ENCODE assay signal across 21 cellular contexts in the genomic region with DNA sequence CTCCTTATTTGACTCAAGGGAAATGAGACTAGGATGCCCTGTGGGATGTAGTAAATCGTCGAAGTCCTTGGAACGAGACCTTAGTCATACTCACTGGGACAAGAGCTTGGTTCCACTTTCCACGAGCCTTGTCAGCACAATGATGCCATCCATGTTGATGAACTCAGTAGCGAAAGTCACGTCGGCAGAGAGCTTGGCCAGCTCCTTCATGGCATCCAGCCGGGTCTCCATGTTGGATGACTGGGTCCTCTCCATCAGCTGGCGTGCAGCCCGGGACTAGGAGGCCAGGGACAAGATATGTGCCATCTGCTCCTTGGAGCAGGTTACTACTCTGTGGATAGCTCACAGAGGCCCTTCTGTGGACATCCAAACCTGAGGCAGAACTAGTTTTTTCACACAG.
"Had no signal": no experiment of that assay in that cellular context is flagged by ENCODE, and none has a peak within 500 bp of the region (broad histone marks: within the 10 kb centered on the region; RNA-seq: fewer than 3 reads in every experiment).

No MANE protein-coding gene starts in this region.

- H3K4me1 ChIP-seq: colonic mucosa, prostate gland, right atrium auricular region, tibial artery had no signal

- H3K4me3 ChIP-seq: cardiac muscle cell, colonic mucosa, esophagus muscularis mucosa, ovary, prostate gland, right atrium auricular region, tibial artery had no signal

- H3K27me3 ChIP-seq: cardiac muscle cell, colonic mucosa, esophagus muscularis mucosa, ovary, right atrium auricular region, tibial artery had no signal

- H3K36me3 ChIP-seq: ovary had no signal

- H3K27ac ChIP-seq: cardiac muscle cell, colonic mucosa, esophagus muscularis mucosa, ovary, prostate gland, right atrium auricular region, tibial artery had no signal

- ATAC-seq: activated CD4-positive, alpha-beta T cell treated with anti-CD3 and anti-CD28 coated beads for 36 hours; natural killer cell treated with Interleukin-12 subunit alpha and Interleukin-12 subunit beta and Interleukin-15 and Interleukin-18, amount 100 ng/mL, for 72 hours had no signal

- H3K9me3 ChIP-seq: colonic mucosa, esophagus muscularis mucosa, ovary, prostate gland, right atrium auricular region, tibial artery had no signal

- DNase-seq: activated B cell treated with CpG ODN at 0.5 μM for 24 hours; activated CD4-positive, alpha-beta memory T cell treated with anti-CD3 and anti-CD28 coated beads for 36 hours; activated CD4-positive, alpha-beta T cell treated with anti-CD3 and anti-CD28 coated beads for 36 hours; activated effector memory CD4-positive, alpha-beta T cell treated with anti-CD3 and anti-CD28 coated beads, Interleukin-2, amount 50 U/mL, for 16 hours; activated naive CD4-positive, alpha-beta T cell treated with anti-CD3 and anti-CD28 coated beads, Interleukin-2, amount 10 ng/mL, durations not matched to agents 7 days and 5 days; activated T-cell treated with anti-CD3 and anti-CD28 coated beads for 4 hours; colonic mucosa; hypothalamus; left cardiac atrium; midbrain; ovary; stimulated activated CD4-positive, alpha-beta T cell treated with anti-CD3 and anti-CD28 coated beads, Interleukin-12 subunit alpha, Interleukin-12 subunit beta, amount 100 ng/mL, for 4 hours; stimulated activated CD4-positive, alpha-beta T cell treated with anti-CD3 and anti-CD28 coated beads, Interleukin-1b, Interleukin-23, amount 100 ng/mL, for 48 hours; T-helper 1 cell; T-helper 9 cell; tibial artery had no signal
